19 cellular contexts compared by ENCODE assay signal in the genomic region with DNA sequence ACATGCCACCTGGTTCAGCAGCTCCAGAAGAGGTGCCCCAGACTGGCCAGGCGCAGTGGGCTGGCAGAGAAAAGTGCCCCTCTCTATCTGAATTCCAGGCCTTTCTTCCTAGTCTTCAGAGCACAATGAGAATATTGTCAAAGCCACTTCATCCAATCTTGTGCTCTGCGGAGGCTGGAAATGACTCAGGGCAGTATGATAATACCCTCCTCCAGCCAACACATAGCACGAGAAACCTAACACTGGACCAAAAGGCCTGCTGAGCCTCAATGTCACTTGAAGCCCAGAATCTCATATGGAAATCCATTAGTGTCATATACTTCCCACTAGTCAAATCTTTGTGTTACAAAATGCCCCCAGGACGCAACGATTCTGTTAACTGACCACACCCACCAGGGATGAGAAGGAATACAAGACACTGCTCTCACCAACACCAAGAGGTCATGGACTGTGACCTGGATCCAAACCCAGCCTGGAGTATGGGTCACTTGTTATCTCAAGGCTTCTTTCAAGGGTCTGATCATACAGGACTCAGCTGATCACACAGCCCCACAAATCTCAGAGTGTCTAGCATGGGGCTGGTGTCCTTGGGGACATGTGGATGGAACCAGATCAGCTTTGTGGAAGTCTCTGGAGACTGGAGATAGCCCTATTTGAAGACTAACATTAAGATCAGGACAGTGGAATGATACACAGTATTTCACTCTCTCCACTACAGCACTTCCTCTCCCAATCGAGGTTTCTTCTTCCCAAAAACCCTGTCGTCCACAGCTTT. TPM values are rescaled to one million over a fixed set of nuclear protein-coding genes. Genes with fewer than 3 reads are reported as not detected.
A peak's percentile ranks its signal among the peaks of the same experiment; 100 is the strongest.
DNase-seq lines count a peak whose midpoint lies in the region; ATAC-seq, FAIRE-seq and TF ChIP-seq lines count a peak whose summit lies in the region.
"Had no signal": no experiment of that assay in that cellular context is flagged by ENCODE, and none has a peak within 500 bp of the region (broad histone marks: within the 10 kb centered on the region; RNA-seq: fewer than 3 reads in every experiment).

No MANE protein-coding gene starts in this region.

- no peak overlapping the region for H3K4me3 ChIP-seq in cardiac fibroblast (replicated peaks in 1 of 2; ENCODE audit: low read depth in 2 of 2, low read length in 2 of 2)
- H3K4me3 ChIP-seq: gastrocnemius medialis, lung, MG63 had no signal

- H3K27ac Mint-ChIP-seq in nephron progenitor cell: peak overlapping the region; percentile 6
- H3K27ac Mint-ChIP-seq: activated CD8-positive, alpha-beta T cell treated with anti-CD3 and anti-CD28 coated beads, Interleukin-2, amount 10 ng/mL, durations not matched to agents 7 days and 5 days had no signal

- H3K36me3 Mint-ChIP-seq in nephron progenitor cell (ENCODE audit: low read depth): peaks cover 60% of the 10 kb centered on the region

- peaks cover 12% of the 10 kb centered on the region for H3K4me1 Mint-ChIP-seq in nephron progenitor cell

- H3K27me3 Mint-ChIP-seq in nephron progenitor cell (ENCODE audit: low read depth, poor library complexity): peaks cover 3% of the 10 kb centered on the region
- H3K27me3 Mint-ChIP-seq: IgD-negative memory B cell had no signal

- in situ Hi-C loops in Caki2 (cut with HindIII; ENCODE audit: low pct_unique_long_range_greater_than_20kb, low sequenced_read_pairs): no loop called here

- no peak for TF ChIP-seq CTCF in cardiac fibroblast (IDR thresholded peaks at IDR 0.05; ENCODE audit: low read depth, low read length)
- TF ChIP-seq CTCF in nephron progenitor cell (IDR thresholded peaks at IDR 0.05): no peak
- TF ChIP-seq CTCF in D721Med (IDR thresholded peaks at IDR 0.05; ENCODE audit: insufficient read depth, missing control alignments): no peak

- no peak for FAIRE-seq in D721Med (lab: Jason Lieb, UNC)

- ATAC-seq in stimulated activated naive CD8-positive, alpha-beta T cell treated with anti-CD3 and anti-CD28 coated beads, Interleukin-15, Interleukin-2, amounts not matched to agents 100 U/mL and 50 U/mL, for 24 hours: no peak
- ATAC-seq in GM21381 (IDR thresholded peaks at IDR 0.05; ENCODE audit: unreplicated experiment): no peak
- ATAC-seq: activated CD8-positive, alpha-beta T cell treated with anti-CD3 and anti-CD28 coated beads, Interleukin-2, amount 10 ng/mL, durations not matched to agents 7 days and 5 days had no signal

- DNase-seq in Caki2 (ENCODE audit: low read depth) (peak; percentile 43), RPMI7951 (ENCODE audit: low read depth) (peak; percentile 65), cardiac fibroblast (ENCODE audit: low read depth in 2 of 2) (peak; percentile 65 to 76), nephron progenitor cell (no peak), D721Med (ENCODE audit: insufficient read length, low spot score) (no peak), NCI-H1694 treated with DMSO at 0.1 percent for 48 hours (lab: John Stamatoyannopoulos, UW) (no peak)
- no peak for DNase-seq in stimulated activated naive CD8-positive, alpha-beta T cell treated with anti-CD3 and anti-CD28 coated beads, Interleukin-15, Interleukin-2, amounts not matched to agents 100 U/mL and 50 U/mL, for 24 hours
- DNase-seq: activated CD4-positive, alpha-beta T cell treated with anti-CD3 and anti-CD28 coated beads for 1 hour; activated CD8-positive, alpha-beta T cell treated with anti-CD3 and anti-CD28 coated beads, Interleukin-2, amount 10 ng/mL, durations not matched to agents 7 days and 5 days; activated gamma-delta T cell treated with Interleukin-2 at 50 U/mL for 16 hours; activated T-cell treated with anti-CD3 and anti-CD28 coated beads, Interleukin-2, amount 50 U/mL, for 1 hour; Caco-2; gastrocnemius medialis; MG63; NCI-H1417 treated with DMSO at 0.1 percent for 48 hours; NCI-H2171 treated with DMSO at 0.1 percent for 48 hours had no signal

- H3K4me3 Mint-ChIP-seq in nephron progenitor cell: no peak overlapping the region
- H3K4me3 Mint-ChIP-seq: activated CD8-positive, alpha-beta T cell treated with anti-CD3 and anti-CD28 coated beads, Interleukin-2, amount 10 ng/mL, durations not matched to agents 7 days and 5 days; IgD-negative memory B cell had no signal

- H3K9me3 Mint-ChIP-seq in nephron progenitor cell: no peaks in the 10 kb centered on the region

RNA-seq across cellular contexts. Expression of a gene that starts 10.1 kb away (rescaled TPM):
- total RNA-seq in Caki2 (2014; rRNA removed; shearing (Covaris generic); ENCODE audit: low replicate concordance): 10.7 and 15.7 TPM in 2 replicates
- 10.5 and 25.8 TPM in 2 replicates for total RNA-seq in RPMI7951 (2014; rRNA removed; shearing (Covaris generic))

Comparison
In these comparisons a context has a peak if more than half of its experiments do, and no peak if none do; other contexts are left out.
1. DNase-seq: peak in Caki2 (single experiment), RPMI7951 (single experiment) and cardiac fibroblast (2 of 2); none in nephron progenitor cell (single experiment), stimulated activated naive CD8-positive, alpha-beta T cell treated with anti-CD3 and anti-CD28 coated beads, Interleukin-15, Interleukin-2, amounts not matched to agents 100 U/mL and 50 U/mL, for 24 hours (single experiment), D721Med (single experiment) and NCI-H1694 treated with DMSO at 0.1 percent for 48 hours (single experiment).